ENCODE assay signal across 21 cellular contexts in genomic region chr1:196603651-196604050, GRCh38. TPM values are rescaled to one million over a fixed set of nuclear protein-coding genes. Genes with fewer than 3 reads are reported as not detected.
DNase-seq lines count a peak whose midpoint lies in the region; ATAC-seq, FAIRE-seq and TF ChIP-seq lines count a peak whose summit lies in the region.
"Had no signal": no experiment of that assay in that cellular context is flagged by ENCODE, and none has a peak within 500 bp of the region (broad histone marks: within the 10 kb centered on the region; RNA-seq: fewer than 3 reads in every experiment).

No MANE protein-coding gene starts in this region.

- no peaks in the 10 kb centered on the region for H3K36me3 ChIP-seq in right lobe of liver
- H3K36me3 ChIP-seq: BLaER1, HAP-1 had no signal

- no peak overlapping the region for H3K4me3 ChIP-seq in right lobe of liver
- H3K4me3 ChIP-seq: BLaER1, GM23338, HAP-1 had no signal

- ATAC-seq in right lobe of liver (peak in 3 of 4 donors; percentile 26 to 37 (median 27)), HG02610 (IDR thresholded peaks at IDR 0.05; ENCODE audit: unreplicated experiment) (no peak)
- ATAC-seq in activated T-helper 17 cell treated with anti-CD3 and anti-CD28 coated beads, Interleukin-2, amount 50 U/mL, for 72 hours (replicated peaks), result no peak
- ATAC-seq: CD8-positive, alpha-beta T cell; GM23338 had no signal

- peaks cover 0 to 36% (median 5%) of the 10 kb centered on the region in 4 donors for H3K4me1 ChIP-seq in right lobe of liver
- H3K4me1 ChIP-seq: BLaER1, Caco-2 had no signal

- peaks cover 8% of the 10 kb centered on the region for H3K9me3 Mint-ChIP-seq in glutamatergic neuron (ENCODE audit: unreplicated experiment)
- no peaks in the 10 kb centered on the region for H3K9me3 Mint-ChIP-seq in activated T-helper 17 cell treated with anti-CD3 and anti-CD28 coated beads, Interleukin-2, amount 50 U/mL, for 72 hours
- H3K9me3 Mint-ChIP-seq: CD8-positive, alpha-beta T cell; GM23338; HFFc6 had no signal

- peak overlapping the region in 2 of 3 donors; percentile 37 to 56 for H3K27ac ChIP-seq in right lobe of liver
- H3K27ac ChIP-seq: BLaER1, C4-2B had no signal

- intact Hi-C loops in right lobe of liver (cut with DNase I), result no loop called here

- TF ChIP-seq CTCF in glutamatergic neuron (IDR thresholded peaks at IDR 0.05; ENCODE audit: partially characterized antibody, unreplicated experiment), result no peak
- TF ChIP-seq CTCF in right lobe of liver (IDR thresholded peaks at IDR 0.05), result no peak

- peaks cover 3% of the 10 kb centered on the region for H3K27me3 Mint-ChIP-seq in glutamatergic neuron (ENCODE audit: unreplicated experiment)
- peaks cover 19% of the 10 kb centered on the region for H3K27me3 Mint-ChIP-seq in activated T-helper 17 cell treated with anti-CD3 and anti-CD28 coated beads, Interleukin-2, amount 50 U/mL, for 72 hours

- no peaks in the 10 kb centered on the region for H3K9me3 ChIP-seq in right lobe of liver
- H3K9me3 ChIP-seq: Caco-2, HAP-1 had no signal

- peak; percentile 50 for FAIRE-seq in H54 (lab: Jason Lieb, UNC)
- FAIRE-seq: GM12891, GM18507 had no signal

- no peaks in the 10 kb centered on the region for H3K36me3 Mint-ChIP-seq in glutamatergic neuron (ENCODE audit: unreplicated experiment)
- H3K36me3 Mint-ChIP-seq in activated T-helper 17 cell treated with anti-CD3 and anti-CD28 coated beads, Interleukin-2, amount 50 U/mL, for 72 hours (ENCODE audit: low read depth), result no peaks in the 10 kb centered on the region
- H3K36me3 Mint-ChIP-seq: CD4-positive, CD25-positive, alpha-beta regulatory T cell; CD8-positive, alpha-beta T cell had no signal

- TF ChIP-seq POLR2A in H54 (IDR thresholded peaks at IDR 0.05; ENCODE audit: low read depth, low read length), result no peak
- TF ChIP-seq POLR2A in right lobe of liver (IDR thresholded peaks at IDR 0.05), result no peak

- H3K27me3 ChIP-seq in right lobe of liver, result no peaks in the 10 kb centered on the region
- H3K27me3 ChIP-seq: BLaER1 had no signal

- peaks cover 44% of the 10 kb centered on the region for H3K4me1 Mint-ChIP-seq in glutamatergic neuron (ENCODE audit: low read depth, unreplicated experiment)
- H3K4me1 Mint-ChIP-seq in activated T-helper 17 cell treated with anti-CD3 and anti-CD28 coated beads, Interleukin-2, amount 50 U/mL, for 72 hours, result peaks cover 6% of the 10 kb centered on the region

- in situ Hi-C loops in G401 (cut with HindIII; ENCODE audit: low sequenced_read_pairs), result no loop called here

- DNase-seq in H54 (ENCODE audit: insufficient read length, low spot score), result no peak
- DNase-seq in glutamatergic neuron, result no peak
- DNase-seq in right lobe of liver, result no peak
- DNase-seq in G401 (ENCODE audit: low spot score), result no peak
- DNase-seq: Caco-2; CD4-positive, CD25-positive, alpha-beta regulatory T cell; CD8-positive, alpha-beta T cell; DMS 273 treated with DMSO at 0.1 percent for 48 hours; DMS79; EL; GF-D8; HFFc6 had no signal

- peak overlapping the region; percentile 83 for H3K4me3 Mint-ChIP-seq in glutamatergic neuron (ENCODE audit: unreplicated experiment)
- no peak overlapping the region for H3K4me3 Mint-ChIP-seq in activated T-helper 17 cell treated with anti-CD3 and anti-CD28 coated beads, Interleukin-2, amount 50 U/mL, for 72 hours
- H3K4me3 Mint-ChIP-seq: B cell; CD4-positive, CD25-positive, alpha-beta regulatory T cell; CD8-positive, alpha-beta T cell; GM23338; HFFc6 had no signal

- H3K27ac Mint-ChIP-seq in glutamatergic neuron (ENCODE audit: unreplicated experiment), result no peak overlapping the region
- no peak overlapping the region for H3K27ac Mint-ChIP-seq in activated T-helper 17 cell treated with anti-CD3 and anti-CD28 coated beads, Interleukin-2, amount 50 U/mL, for 72 hours
- H3K27ac Mint-ChIP-seq: B cell; CD4-positive, CD25-positive, alpha-beta regulatory T cell; CD8-positive, alpha-beta T cell; GM23338; HFFc6 had no signal

RNA-seq across cellular contexts. Expression of gene KCNT2, which starts 4.6 kb away (rescaled TPM):
- 126 TPM for total RNA-seq in glutamatergic neuron (ENCODE audit: unreplicated experiment)
- 1 to 10 TPM; 5.3 to 8.4 (median 7.5) TPM for total RNA-seq in right lobe of liver
- total RNA-seq in activated T-helper 17 cell treated with anti-CD3 and anti-CD28 coated beads, Interleukin-2, amount 50 U/mL, for 72 hours, result under 1 TPM; 0.04 to 0.48 TPM
- 0.62 and 0.92 TPM in 2 replicates for total RNA-seq in G401 (2014; rRNA removed; shearing (Covaris generic))
- total RNA-seq: B cell; Caco-2; CD4-positive, CD25-positive, alpha-beta regulatory T cell; CD8-positive, alpha-beta T cell had no signal

RNA-seq across cellular contexts. Expression of gene CFH, which starts 48.2 kb away (rescaled TPM):
- not detected for total RNA-seq in glutamatergic neuron (ENCODE audit: unreplicated experiment)
- total RNA-seq in right lobe of liver, result 1,000 to 10,000 TPM in 3 of 6 experiments, 100 to 1,000 TPM in 3; 663 to 1,371 (median 1,032) TPM
- 10 to 100 TPM in 1 of 2 donors, 1 to 10 TPM in 1; 9.4 to 13.9 TPM for total RNA-seq in activated T-helper 17 cell treated with anti-CD3 and anti-CD28 coated beads, Interleukin-2, amount 50 U/mL, for 72 hours
- total RNA-seq in G401 (2014; rRNA removed; shearing (Covaris generic)), result 2.3 and 7.9 TPM in 2 replicates
- total RNA-seq: B cell, Caco-2, GM23338 had no signal

Comparison
In these comparisons a context has a peak if more than half of its experiments do, and no peak if none do; other contexts are left out.
1. ATAC-seq: peak in right lobe of liver (3 of 4); none in activated T-helper 17 cell treated with anti-CD3 and anti-CD28 coated beads, Interleukin-2, amount 50 U/mL, for 72 hours (single experiment) and HG02610 (single experiment).
2. RNA of gene KCNT2, which starts 4.6 kb away (total RNA-seq): 126 TPM in glutamatergic neuron (single experiment); 5.3 to 8.4 TPM in right lobe of liver, 0.62 to 0.92 TPM in G401 and 0.04 to 0.48 TPM in activated T-helper 17 cell treated with anti-CD3 and anti-CD28 coated beads, Interleukin-2, amount 50 U/mL, for 72 hours; every median in the first group is over 10 times any median in the second.
3. RNA of gene CFH, which starts 48.2 kb away (total RNA-seq): 663 to 1,371 TPM in right lobe of liver; 9.4 to 13.9 TPM in activated T-helper 17 cell treated with anti-CD3 and anti-CD28 coated beads, Interleukin-2, amount 50 U/mL, for 72 hours, 2.3 to 7.9 TPM in G401 and not detected in glutamatergic neuron (single experiment); every median in the first group is over 10 times any median in the second.